Comparison of ENCODE assay signal across 18 cellular contexts in genomic region chr3:4766716-4767499, GRCh38.
"Had no signal": no experiment of that assay in that cellular context is flagged by ENCODE, and none has a peak within 500 bp of the region (broad histone marks: within the 10 kb centered on the region; RNA-seq: fewer than 3 reads in every experiment).

No MANE protein-coding gene starts in this region.

- H3K36me3 ChIP-seq: neural progenitor cell, pancreas, prostate gland had no signal

- H3K4me3 ChIP-seq: esophagus squamous epithelium, left lung, neural progenitor cell, pancreas, prostate gland, sigmoid colon, tibial nerve had no signal

- H3K27me3 ChIP-seq: esophagus squamous epithelium, left lung, neural progenitor cell, pancreas, sigmoid colon, tibial nerve had no signal

- DNase-seq: effector memory CD8-positive, alpha-beta T cell; esophagus squamous epithelium; foreskin fibroblast; immature natural killer cell; left lung; mammary epithelial cell; nucleus accumbens; pancreas; retina; sigmoid colon; small intestine; stimulated activated CD4-positive, alpha-beta T cell treated with anti-CD3 and anti-CD28 coated beads, Interleukin-2, amount 100 ng/mL, for 48 hours; stimulated activated naive CD8-positive, alpha-beta T cell treated with anti-CD3 and anti-CD28 coated beads, Interleukin-15, Interleukin-2, amounts not matched to agents 100 U/mL and 50 U/mL, for 24 hours had no signal

- H3K27ac ChIP-seq: neural progenitor cell, pancreas, prostate gland, sigmoid colon, tibial nerve had no signal

- ATAC-seq: effector memory CD8-positive, alpha-beta T cell; left lung; natural killer cell treated with Interleukin-12 subunit alpha and Interleukin-12 subunit beta and Interleukin-15 and Interleukin-18, amount 100 ng/mL, for 72 hours; pancreas; stimulated activated naive CD8-positive, alpha-beta T cell treated with anti-CD3 and anti-CD28 coated beads, Interleukin-15, Interleukin-2, amounts not matched to agents 100 U/mL and 50 U/mL, for 24 hours had no signal

- H3K9me3 ChIP-seq: pancreas, prostate gland had no signal

- FAIRE-seq: keratinocyte, pancreas, small intestine had no signal

- H3K9ac ChIP-seq: neural progenitor cell had no signal

- H3K4me1 ChIP-seq: neural progenitor cell had no signal
